Comparison of ENCODE assay signal across 10 cellular contexts in the genomic region with DNA sequence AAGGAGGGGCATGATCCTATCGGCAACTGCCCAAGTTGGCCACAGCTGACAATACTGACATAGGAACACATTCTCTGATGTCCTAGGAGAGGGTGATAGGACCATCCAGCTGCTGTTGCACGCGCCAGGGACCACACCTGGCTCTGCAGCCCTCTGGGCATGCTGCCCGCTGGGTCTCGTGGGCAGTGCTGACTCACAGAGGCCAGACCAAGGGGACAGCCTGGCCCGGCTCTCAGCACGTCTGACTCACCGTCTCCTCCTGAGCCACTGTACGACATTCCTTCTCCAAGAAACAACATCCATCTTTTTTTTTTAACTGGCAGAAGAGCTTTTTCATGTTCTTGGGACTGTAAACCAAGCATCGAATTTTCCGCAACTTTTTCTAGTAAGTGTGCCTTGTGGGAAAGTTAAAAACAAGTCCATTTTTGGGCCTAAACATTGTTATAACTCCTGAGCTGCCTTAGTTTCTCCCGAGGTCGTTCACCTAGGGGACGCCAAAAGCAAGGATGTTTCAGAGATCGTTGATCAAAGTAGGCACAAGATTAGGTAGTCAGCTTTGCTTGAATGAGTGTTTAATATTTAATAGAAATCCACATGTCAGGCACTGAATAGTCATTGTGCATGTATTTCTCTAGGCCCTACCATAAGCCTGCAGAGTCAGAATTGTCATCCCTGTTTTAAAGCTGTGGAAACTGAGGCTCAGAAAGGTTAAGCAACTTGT.
DNase-seq lines count a peak whose midpoint lies in the region; ATAC-seq, FAIRE-seq and TF ChIP-seq lines count a peak whose summit lies in the region.
"Had no signal": no experiment of that assay in that cellular context is flagged by ENCODE, and none has a peak within 500 bp of the region (broad histone marks: within the 10 kb centered on the region; RNA-seq: fewer than 3 reads in every experiment).

No MANE protein-coding gene starts in this region.

- H3K9me3 ChIP-seq in adipocyte (ENCODE audit: control insufficient read depth, low read length): no peaks in the 10 kb centered on the region

- ATAC-seq in left ventricle myocardium superior (peak; percentile 97), GM19463 (IDR thresholded peaks at IDR 0.05; ENCODE audit: unreplicated experiment) (no peak), GM21737 (IDR thresholded peaks at IDR 0.05; ENCODE audit: unreplicated experiment) (no peak)
- ATAC-seq: naive thymus-derived CD4-positive, alpha-beta T cell; T-cell had no signal

- peak; percentile 91 for FAIRE-seq in H54 (lab: Jason Lieb, UNC)

- intact Hi-C loops in left ventricle myocardium superior (cut with micrococcal nuclease): no loop called here

- H3K36me3 ChIP-seq in adipocyte (ENCODE audit: control insufficient read depth, insufficient read depth, low read length, severe bottlenecking): no peaks in the 10 kb centered on the region

- peak overlapping the region; percentile 50 for H3K9ac ChIP-seq in adipocyte (ENCODE audit: low read length)

- peak; percentile 93 for DNase-seq in H54 (ENCODE audit: insufficient read length, low spot score)
- DNase-seq in adipocyte (ENCODE audit: low read depth): peak; percentile 98
- peak; percentile 93 for DNase-seq in left ventricle myocardium superior
- DNase-seq in smooth muscle cell of the brain vasculature (ENCODE audit: low read depth, low spot score): peak; percentile 96
- no peak for DNase-seq in globus pallidus (ENCODE audit: low spot score)
- no peak for DNase-seq in activated CD4-positive, alpha-beta T cell treated with anti-CD3 and anti-CD28 coated beads, Interleukin-2, amount 50 U/mL, for 4 hours
- DNase-seq: naive thymus-derived CD4-positive, alpha-beta T cell; T-cell had no signal

- TF ChIP-seq POLR2A in H54 (IDR thresholded peaks at IDR 0.05; ENCODE audit: low read depth, low read length): no peak

- peaks cover 23% of the 10 kb centered on the region for H3K4me1 ChIP-seq in adipocyte (ENCODE audit: control insufficient read depth, insufficient read depth, low read length)

- H3K27me3 ChIP-seq in adipocyte (replicated peaks; ENCODE audit: control insufficient read depth, insufficient read depth, low read length): no peaks in the 10 kb centered on the region

- H3K4me3 ChIP-seq in adipocyte (ENCODE audit: low read length): no peak overlapping the region

Comparison
In these comparisons a context has a peak if more than half of its experiments do, and no peak if none do; other contexts are left out.
1. DNase-seq: peak in H54 (single experiment), adipocyte (single experiment), left ventricle myocardium superior (single experiment) and smooth muscle cell of the brain vasculature (single experiment); none in globus pallidus (single experiment) and activated CD4-positive, alpha-beta T cell treated with anti-CD3 and anti-CD28 coated beads, Interleukin-2, amount 50 U/mL, for 4 hours (0 of 2).